8 cellular contexts compared by ENCODE assay signal in the genomic region with DNA sequence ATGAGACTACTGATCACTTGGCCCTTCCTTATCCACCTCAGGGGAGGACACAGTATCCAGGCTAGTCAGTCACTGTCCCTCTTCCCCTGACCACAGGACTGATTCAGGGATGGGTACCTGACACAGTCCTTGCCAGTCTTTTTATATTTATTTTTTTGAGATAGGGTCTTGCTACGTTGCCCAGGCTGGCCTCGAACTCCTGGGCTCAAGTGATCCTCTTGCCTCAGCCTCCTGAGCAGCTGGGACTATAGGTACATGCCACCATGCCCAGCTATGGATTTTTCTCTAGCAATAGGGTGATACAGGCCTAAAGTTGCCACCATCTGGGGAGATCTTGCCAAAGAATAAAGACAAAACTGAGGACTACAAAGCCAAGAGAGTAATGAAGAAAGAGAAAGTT.
"Had no signal": no experiment of that assay in that cellular context is flagged by ENCODE, and none has a peak within 500 bp of the region (broad histone marks: within the 10 kb centered on the region; RNA-seq: fewer than 3 reads in every experiment).

No MANE protein-coding gene starts in this region.

- H3K4me3 Mint-ChIP-seq: IgD-negative memory B cell had no signal

- ATAC-seq: HCT116 had no signal

- H3K36me3 ChIP-seq: HAP-1 had no signal

- H2AFZ ChIP-seq: GM23248 had no signal

- DNase-seq: GM23248, GOT3, H7, KG1 had no signal

- H3K4me1 Mint-ChIP-seq: IgD-negative memory B cell had no signal

- FAIRE-seq: HTR-8/SVneo had no signal

- H3K27ac ChIP-seq: GM23248 had no signal

- H3K9me3 ChIP-seq: HAP-1 had no signal

- H3K9ac ChIP-seq: GM23248 had no signal

- H3K27ac Mint-ChIP-seq: IgD-negative memory B cell had no signal

- H3K4me3 ChIP-seq: GM23248, HAP-1 had no signal
